Comparison of ENCODE assay signal across 1 cellular context in the genomic region with DNA sequence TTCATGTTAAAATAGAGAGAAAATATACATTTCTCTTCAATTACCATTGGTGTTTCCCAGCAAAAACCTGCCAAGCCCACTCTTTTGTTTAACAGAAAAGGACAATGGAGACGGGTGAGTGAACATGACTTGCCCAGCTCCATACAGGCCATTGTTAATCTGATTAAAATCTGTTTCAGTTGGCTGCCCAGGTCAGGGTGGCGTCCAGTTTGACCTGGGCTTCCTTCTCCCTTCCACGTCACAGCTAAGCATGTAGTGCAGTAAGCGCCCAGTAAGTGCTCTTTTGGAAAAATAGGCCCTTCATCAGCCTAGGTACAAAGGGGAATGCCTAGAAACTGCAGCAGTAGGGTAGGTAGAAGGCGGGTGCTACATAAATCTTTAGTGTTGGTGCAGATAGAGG.
TF ChIP-seq lines count a peak whose summit lies in the region.

No MANE protein-coding gene starts in this region.

TF ChIP-seq in HCT116, 20 proteins besides CTCF, POLR2A, EP300 and RAD21 (continued from another document):
- TF ChIP-seq, protein P1, sequence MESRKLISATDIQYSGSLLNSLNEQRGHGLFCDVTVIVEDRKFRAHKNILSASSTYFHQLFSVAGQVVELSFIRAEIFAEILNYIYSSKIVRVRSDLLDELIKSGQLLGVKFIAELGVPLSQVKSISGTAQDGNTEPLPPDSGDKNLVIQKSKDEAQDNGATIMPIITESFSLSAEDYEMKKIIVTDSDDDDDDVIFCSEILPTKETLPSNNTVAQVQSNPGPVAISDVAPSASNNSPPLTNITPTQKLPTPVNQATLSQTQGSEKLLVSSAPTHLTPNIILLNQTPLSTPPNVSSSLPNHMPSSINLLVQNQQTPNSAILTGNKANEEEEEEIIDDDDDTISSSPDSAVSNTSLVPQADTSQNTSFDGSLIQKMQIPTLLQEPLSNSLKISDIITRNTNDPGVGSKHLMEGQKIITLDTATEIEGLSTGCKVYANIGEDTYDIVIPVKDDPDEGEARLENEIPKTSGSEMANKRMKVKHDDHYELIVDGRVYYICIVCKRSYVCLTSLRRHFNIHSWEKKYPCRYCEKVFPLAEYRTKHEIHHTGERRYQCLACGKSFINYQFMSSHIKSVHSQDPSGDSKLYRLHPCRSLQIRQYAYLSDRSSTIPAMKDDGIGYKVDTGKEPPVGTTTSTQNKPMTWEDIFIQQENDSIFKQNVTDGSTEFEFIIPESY (IDR thresholded peaks at IDR 0.05; ENCODE audit: extremely low read depth, insufficient replicate concordance, low read length), result no peak
- TF ChIP-seq EZH2phosphoT487 (IDR thresholded peaks at IDR 0.05; ENCODE audit: borderline replicate concordance), result no peak
- TF ChIP-seq JUND (IDR thresholded peaks at IDR 0.05), result no peak
- TF ChIP-seq EZH2 (IDR thresholded peaks at IDR 0.05), result no peak
- TF ChIP-seq ELF1 (IDR thresholded peaks at IDR 0.05; ENCODE audit: borderline replicate concordance, low read depth), result no peak
- TF ChIP-seq POLR2AphosphoS5 (IDR thresholded peaks at IDR 0.05; ENCODE audit: low read depth, low read length), result no peak
- TF ChIP-seq SP1 (IDR thresholded peaks at IDR 0.05; ENCODE audit: low read depth), result no peak
- no peak for TF ChIP-seq TCF7L2 (IDR thresholded peaks at IDR 0.05; ENCODE audit: borderline replicate concordance, extremely low read depth, insufficient read depth, insufficient read length)
- TF ChIP-seq FOSL1 (IDR thresholded peaks at IDR 0.05; ENCODE audit: low read depth), result no peak
- TF ChIP-seq CEBPB (IDR thresholded peaks at IDR 0.05; ENCODE audit: low read depth), result no peak
- no peak for TF ChIP-seq EGR1 (IDR thresholded peaks at IDR 0.05; ENCODE audit: low read depth)
- TF ChIP-seq SIN3A (IDR thresholded peaks at IDR 0.05; ENCODE audit: low read depth), result no peak
- TF ChIP-seq, protein P2, sequence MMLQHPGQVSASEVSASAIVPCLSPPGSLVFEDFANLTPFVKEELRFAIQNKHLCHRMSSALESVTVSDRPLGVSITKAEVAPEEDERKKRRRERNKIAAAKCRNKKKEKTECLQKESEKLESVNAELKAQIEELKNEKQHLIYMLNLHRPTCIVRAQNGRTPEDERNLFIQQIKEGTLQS (IDR thresholded peaks at IDR 0.05), result no peak
- TF ChIP-seq ZFX (IDR thresholded peaks at IDR 0.05), result no peak
